In genomic region chr15:45166792-45167630, GRCh38 we compare ENCODE assay signal across 1 cellular context.
TF ChIP-seq lines count a peak whose summit lies in the region.

No MANE protein-coding gene starts in this region.

TF ChIP-seq in HepG2, 621 proteins besides CTCF, POLR2A, EP300 and RAD21 (continued from another document and continues in another):
- no peak for TF ChIP-seq ZBTB44 (CRISPR knock-in tag; IDR thresholded peaks at IDR 0.05)
- TF ChIP-seq RFXAP (CRISPR knock-in tag; IDR thresholded peaks at IDR 0.05; ENCODE audit: borderline replicate concordance) = peak; percentile 10; the same call in 1 of the 2 replicates
- no peak for TF ChIP-seq CREB1 (IDR thresholded peaks at IDR 0.05)
- no peak for TF ChIP-seq CREB1 (CRISPR knock-in tag; IDR thresholded peaks at IDR 0.05)
- TF ChIP-seq AGO2 (optimal IDR thresholded peaks at IDR 0.05; ENCODE audit: low read depth, low read length) = peak; percentile 96
- TF ChIP-seq KAT8 (CRISPR knock-in tag; IDR thresholded peaks at IDR 0.05) = no peak; the same call in 1 of the 2 replicates
- TF ChIP-seq ZMYM2 (CRISPR knock-in tag; IDR thresholded peaks at IDR 0.05) = no peak
- TF ChIP-seq, protein P1, sequence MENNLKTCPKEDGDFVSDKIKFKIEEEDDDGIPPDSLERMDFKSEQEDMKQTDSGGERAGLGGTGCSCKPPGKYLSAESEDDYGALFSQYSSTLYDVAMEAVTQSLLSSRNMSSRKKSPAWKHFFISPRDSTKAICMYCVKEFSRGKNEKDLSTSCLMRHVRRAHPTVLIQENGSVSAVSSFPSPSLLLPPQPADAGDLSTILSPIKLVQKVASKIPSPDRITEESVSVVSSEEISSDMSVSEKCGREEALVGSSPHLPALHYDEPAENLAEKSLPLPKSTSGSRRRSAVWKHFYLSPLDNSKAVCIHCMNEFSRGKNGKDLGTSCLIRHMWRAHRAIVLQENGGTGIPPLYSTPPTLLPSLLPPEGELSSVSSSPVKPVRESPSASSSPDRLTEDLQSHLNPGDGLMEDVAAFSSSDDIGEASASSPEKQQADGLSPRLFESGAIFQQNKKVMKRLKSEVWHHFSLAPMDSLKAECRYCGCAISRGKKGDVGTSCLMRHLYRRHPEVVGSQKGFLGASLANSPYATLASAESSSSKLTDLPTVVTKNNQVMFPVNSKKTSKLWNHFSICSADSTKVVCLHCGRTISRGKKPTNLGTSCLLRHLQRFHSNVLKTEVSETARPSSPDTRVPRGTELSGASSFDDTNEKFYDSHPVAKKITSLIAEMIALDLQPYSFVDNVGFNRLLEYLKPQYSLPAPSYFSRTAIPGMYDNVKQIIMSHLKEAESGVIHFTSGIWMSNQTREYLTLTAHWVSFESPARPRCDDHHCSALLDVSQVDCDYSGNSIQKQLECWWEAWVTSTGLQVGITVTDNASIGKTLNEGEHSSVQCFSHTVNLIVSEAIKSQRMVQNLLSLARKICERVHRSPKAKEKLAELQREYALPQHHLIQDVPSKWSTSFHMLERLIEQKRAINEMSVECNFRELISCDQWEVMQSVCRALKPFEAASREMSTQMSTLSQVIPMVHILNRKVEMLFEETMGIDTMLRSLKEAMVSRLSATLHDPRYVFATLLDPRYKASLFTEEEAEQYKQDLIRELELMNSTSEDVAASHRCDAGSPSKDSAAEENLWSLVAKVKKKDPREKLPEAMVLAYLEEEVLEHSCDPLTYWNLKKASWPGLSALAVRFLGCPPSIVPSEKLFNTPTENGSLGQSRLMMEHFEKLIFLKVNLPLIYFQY (CRISPR knock-in tag; IDR thresholded peaks at IDR 0.05; ENCODE audit: borderline replicate concordance) = no peak
- TF ChIP-seq KAT2B (IDR thresholded peaks at IDR 0.05; ENCODE audit: borderline replicate concordance, low read depth, low read length) = no peak
- TF ChIP-seq ZNF674 (CRISPR knock-in tag; IDR thresholded peaks at IDR 0.05; ENCODE audit: low read depth) = no peak
- TF ChIP-seq ZNF292 (CRISPR knock-in tag; IDR thresholded peaks at IDR 0.05; ENCODE audit: borderline replicate concordance, low read depth) = no peak
- no peak for TF ChIP-seq ZNF607 (CRISPR knock-in tag; IDR thresholded peaks at IDR 0.05; ENCODE audit: borderline replicate concordance)
- TF ChIP-seq ZSCAN22 (CRISPR knock-in tag; IDR thresholded peaks at IDR 0.05) = no peak
- TF ChIP-seq ATF5 (CRISPR knock-in tag; IDR thresholded peaks at IDR 0.05; ENCODE audit: low read depth) = no peak
- peak; percentile 44 for TF ChIP-seq HNRNPK (IDR thresholded peaks at IDR 0.05; ENCODE audit: low read depth, low read length, poor library complexity, severe bottlenecking)
- TF ChIP-seq NBN (conservative IDR thresholded peaks at IDR 0.05) = no peak
- TF ChIP-seq, protein P2, sequence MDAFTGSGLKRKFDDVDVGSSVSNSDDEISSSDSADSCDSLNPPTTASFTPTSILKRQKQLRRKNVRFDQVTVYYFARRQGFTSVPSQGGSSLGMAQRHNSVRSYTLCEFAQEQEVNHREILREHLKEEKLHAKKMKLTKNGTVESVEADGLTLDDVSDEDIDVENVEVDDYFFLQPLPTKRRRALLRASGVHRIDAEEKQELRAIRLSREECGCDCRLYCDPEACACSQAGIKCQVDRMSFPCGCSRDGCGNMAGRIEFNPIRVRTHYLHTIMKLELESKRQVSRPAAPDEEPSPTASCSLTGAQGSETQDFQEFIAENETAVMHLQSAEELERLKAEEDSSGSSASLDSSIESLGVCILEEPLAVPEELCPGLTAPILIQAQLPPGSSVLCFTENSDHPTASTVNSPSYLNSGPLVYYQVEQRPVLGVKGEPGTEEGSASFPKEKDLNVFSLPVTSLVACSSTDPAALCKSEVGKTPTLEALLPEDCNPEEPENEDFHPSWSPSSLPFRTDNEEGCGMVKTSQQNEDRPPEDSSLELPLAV (CRISPR knock-in tag; conservative IDR thresholded peaks at IDR 0.05; ENCODE audit: low read depth) = no peak
- TF ChIP-seq ZNF850 (CRISPR knock-in tag; conservative IDR thresholded peaks at IDR 0.05) = no peak
- no peak for TF ChIP-seq KLF16 (CRISPR knock-in tag; IDR thresholded peaks at IDR 0.05)
- no peak for TF ChIP-seq TRIM24 (CRISPR knock-in tag; IDR thresholded peaks at IDR 0.05)
- TF ChIP-seq SIX1 (CRISPR knock-in tag; IDR thresholded peaks at IDR 0.05; ENCODE audit: borderline replicate concordance) = no peak
- peak; percentile 95 for TF ChIP-seq AGO1 (IDR thresholded peaks at IDR 0.05; ENCODE audit: low read depth, low read length, poor library complexity, severe bottlenecking)
- TF ChIP-seq ZNF616 (CRISPR knock-in tag; IDR thresholded peaks at IDR 0.05; ENCODE audit: low read depth) = peak; percentile 54; the same call in 1 of the 2 replicates
- peak; percentile 68; the same call in 1 of the 2 replicates for TF ChIP-seq ZNF446 (CRISPR knock-in tag; IDR thresholded peaks at IDR 0.05)
- no peak for TF ChIP-seq ATAD3A (CRISPR knock-in tag; IDR thresholded peaks at IDR 0.05)
- TF ChIP-seq HOXA5 (CRISPR knock-in tag; IDR thresholded peaks at IDR 0.05) = no peak
- TF ChIP-seq SP5 (CRISPR knock-in tag; IDR thresholded peaks at IDR 0.05; ENCODE audit: borderline replicate concordance, low read depth) = peak; percentile 46; the same call in 1 of the 2 replicates
- TF ChIP-seq GABPA (IDR thresholded peaks at IDR 0.05; ENCODE audit: low read depth, low read length) = no peak
- no peak for TF ChIP-seq GABPA (CRISPR knock-in tag; IDR thresholded peaks at IDR 0.05; ENCODE audit: low read depth)
- TF ChIP-seq XRCC5 (optimal IDR thresholded peaks at IDR 0.05; ENCODE audit: low read length) = peak; percentile 80
- 0 out of 2 replicates have a peak, but pooled peaks have one; percentile 23 for TF ChIP-seq BCL3 (CRISPR knock-in tag; IDR thresholded peaks at IDR 0.05)
- no peak for TF ChIP-seq MIER2 (CRISPR knock-in tag; IDR thresholded peaks at IDR 0.05)
- TF ChIP-seq, protein P3, sequence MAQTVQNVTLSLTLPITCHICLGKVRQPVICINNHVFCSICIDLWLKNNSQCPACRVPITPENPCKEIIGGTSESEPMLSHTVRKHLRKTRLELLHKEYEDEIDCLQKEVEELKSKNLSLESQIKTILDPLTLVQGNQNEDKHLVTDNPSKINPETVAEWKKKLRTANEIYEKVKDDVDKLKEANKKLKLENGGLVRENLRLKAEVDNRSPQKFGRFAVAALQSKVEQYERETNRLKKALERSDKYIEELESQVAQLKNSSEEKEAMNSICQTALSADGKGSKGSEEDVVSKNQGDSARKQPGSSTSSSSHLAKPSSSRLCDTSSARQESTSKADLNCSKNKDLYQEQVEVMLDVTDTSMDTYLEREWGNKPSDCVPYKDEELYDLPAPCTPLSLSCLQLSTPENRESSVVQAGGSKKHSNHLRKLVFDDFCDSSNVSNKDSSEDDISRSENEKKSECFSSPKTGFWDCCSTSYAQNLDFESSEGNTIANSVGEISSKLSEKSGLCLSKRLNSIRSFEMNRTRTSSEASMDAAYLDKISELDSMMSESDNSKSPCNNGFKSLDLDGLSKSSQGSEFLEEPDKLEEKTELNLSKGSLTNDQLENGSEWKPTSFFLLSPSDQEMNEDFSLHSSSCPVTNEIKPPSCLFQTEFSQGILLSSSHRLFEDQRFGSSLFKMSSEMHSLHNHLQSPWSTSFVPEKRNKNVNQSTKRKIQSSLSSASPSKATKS (CRISPR knock-in tag; IDR thresholded peaks at IDR 0.05) = no peak
- peak; percentile 41; the same call in 1 of the 2 replicates for TF ChIP-seq TOPORS (CRISPR knock-in tag; IDR thresholded peaks at IDR 0.05)
- no peak for TF ChIP-seq HMG20A (CRISPR knock-in tag; IDR thresholded peaks at IDR 0.05; ENCODE audit: borderline replicate concordance)
- 0 out of 2 replicates have a peak, but pooled peaks have one; percentile 53 for TF ChIP-seq ATF7-NPFF (CRISPR knock-in tag; IDR thresholded peaks at IDR 0.05; ENCODE audit: low read depth)
- TF ChIP-seq, protein P4, sequence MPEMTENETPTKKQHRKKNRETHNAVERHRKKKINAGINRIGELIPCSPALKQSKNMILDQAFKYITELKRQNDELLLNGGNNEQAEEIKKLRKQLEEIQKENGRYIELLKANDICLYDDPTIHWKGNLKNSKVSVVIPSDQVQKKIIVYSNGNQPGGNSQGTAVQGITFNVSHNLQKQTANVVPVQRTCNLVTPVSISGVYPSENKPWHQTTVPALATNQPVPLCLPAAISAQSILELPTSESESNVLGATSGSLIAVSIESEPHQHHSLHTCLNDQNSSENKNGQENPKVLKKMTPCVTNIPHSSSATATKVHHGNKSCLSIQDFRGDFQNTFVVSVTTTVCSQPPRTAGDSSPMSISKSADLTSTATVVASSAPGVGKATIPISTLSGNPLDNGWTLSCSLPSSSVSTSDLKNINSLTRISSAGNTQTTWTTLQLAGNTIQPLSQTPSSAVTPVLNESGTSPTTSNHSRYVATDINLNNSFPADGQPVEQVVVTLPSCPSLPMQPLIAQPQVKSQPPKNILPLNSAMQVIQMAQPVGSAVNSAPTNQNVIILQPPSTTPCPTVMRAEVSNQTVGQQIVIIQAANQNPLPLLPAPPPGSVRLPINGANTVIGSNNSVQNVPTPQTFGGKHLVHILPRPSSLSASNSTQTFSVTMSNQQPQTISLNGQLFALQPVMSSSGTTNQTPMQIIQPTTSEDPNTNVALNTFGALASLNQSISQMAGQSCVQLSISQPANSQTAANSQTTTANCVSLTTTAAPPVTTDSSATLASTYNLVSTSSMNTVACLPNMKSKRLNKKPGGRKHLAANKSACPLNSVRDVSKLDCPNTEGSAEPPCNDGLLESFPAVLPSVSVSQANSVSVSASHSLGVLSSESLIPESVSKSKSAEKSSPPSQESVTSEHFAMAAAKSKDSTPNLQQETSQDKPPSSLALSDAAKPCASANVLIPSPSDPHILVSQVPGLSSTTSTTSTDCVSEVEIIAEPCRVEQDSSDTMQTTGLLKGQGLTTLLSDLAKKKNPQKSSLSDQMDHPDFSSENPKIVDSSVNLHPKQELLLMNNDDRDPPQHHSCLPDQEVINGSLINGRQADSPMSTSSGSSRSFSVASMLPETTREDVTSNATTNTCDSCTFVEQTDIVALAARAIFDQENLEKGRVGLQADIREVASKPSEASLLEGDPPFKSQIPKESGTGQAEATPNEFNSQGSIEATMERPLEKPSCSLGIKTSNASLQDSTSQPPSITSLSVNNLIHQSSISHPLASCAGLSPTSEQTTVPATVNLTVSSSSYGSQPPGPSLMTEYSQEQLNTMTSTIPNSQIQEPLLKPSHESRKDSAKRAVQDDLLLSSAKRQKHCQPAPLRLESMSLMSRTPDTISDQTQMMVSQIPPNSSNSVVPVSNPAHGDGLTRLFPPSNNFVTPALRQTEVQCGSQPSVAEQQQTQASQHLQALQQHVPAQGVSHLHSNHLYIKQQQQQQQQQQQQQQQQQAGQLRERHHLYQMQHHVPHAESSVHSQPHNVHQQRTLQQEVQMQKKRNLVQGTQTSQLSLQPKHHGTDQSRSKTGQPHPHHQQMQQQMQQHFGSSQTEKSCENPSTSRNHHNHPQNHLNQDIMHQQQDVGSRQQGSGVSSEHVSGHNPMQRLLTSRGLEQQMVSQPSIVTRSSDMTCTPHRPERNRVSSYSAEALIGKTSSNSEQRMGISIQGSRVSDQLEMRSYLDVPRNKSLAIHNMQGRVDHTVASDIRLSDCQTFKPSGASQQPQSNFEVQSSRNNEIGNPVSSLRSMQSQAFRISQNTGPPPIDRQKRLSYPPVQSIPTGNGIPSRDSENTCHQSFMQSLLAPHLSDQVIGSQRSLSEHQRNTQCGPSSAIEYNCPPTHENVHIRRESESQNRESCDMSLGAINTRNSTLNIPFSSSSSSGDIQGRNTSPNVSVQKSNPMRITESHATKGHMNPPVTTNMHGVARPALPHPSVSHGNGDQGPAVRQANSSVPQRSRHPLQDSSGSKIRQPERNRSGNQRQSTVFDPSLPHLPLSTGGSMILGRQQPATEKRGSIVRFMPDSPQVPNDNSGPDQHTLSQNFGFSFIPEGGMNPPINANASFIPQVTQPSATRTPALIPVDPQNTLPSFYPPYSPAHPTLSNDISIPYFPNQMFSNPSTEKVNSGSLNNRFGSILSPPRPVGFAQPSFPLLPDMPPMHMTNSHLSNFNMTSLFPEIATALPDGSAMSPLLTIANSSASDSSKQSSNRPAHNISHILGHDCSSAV (CRISPR knock-in tag; IDR thresholded peaks at IDR 0.05; ENCODE audit: borderline replicate concordance) = no peak
- no peak for TF ChIP-seq ARHGAP35 (CRISPR knock-in tag; IDR thresholded peaks at IDR 0.05; ENCODE audit: borderline replicate concordance)
- no peak for TF ChIP-seq ZNF451 (CRISPR knock-in tag; IDR thresholded peaks at IDR 0.05)
- TF ChIP-seq NAIF1 (CRISPR knock-in tag; IDR thresholded peaks at IDR 0.05; ENCODE audit: borderline replicate concordance) = no peak
- peak; percentile 43; the same call in 1 of the 2 replicates for TF ChIP-seq SP4 (CRISPR knock-in tag; IDR thresholded peaks at IDR 0.05)
- no peak for TF ChIP-seq CENPBD1 (CRISPR knock-in tag; IDR thresholded peaks at IDR 0.05; ENCODE audit: borderline replicate concordance, low read depth)
- no peak for TF ChIP-seq NRL (CRISPR knock-in tag; IDR thresholded peaks at IDR 0.05; ENCODE audit: borderline replicate concordance)
- TF ChIP-seq CHD4 (IDR thresholded peaks at IDR 0.05; ENCODE audit: borderline replicate concordance, low read length) = no peak
- TF ChIP-seq NFRKB (IDR thresholded peaks at IDR 0.05) = no peak
- TF ChIP-seq ZFP82 (CRISPR knock-in tag; IDR thresholded peaks at IDR 0.05; ENCODE audit: borderline replicate concordance) = no peak
